Comparison of ENCODE assay signal across 11 cellular contexts in the genomic region with DNA sequence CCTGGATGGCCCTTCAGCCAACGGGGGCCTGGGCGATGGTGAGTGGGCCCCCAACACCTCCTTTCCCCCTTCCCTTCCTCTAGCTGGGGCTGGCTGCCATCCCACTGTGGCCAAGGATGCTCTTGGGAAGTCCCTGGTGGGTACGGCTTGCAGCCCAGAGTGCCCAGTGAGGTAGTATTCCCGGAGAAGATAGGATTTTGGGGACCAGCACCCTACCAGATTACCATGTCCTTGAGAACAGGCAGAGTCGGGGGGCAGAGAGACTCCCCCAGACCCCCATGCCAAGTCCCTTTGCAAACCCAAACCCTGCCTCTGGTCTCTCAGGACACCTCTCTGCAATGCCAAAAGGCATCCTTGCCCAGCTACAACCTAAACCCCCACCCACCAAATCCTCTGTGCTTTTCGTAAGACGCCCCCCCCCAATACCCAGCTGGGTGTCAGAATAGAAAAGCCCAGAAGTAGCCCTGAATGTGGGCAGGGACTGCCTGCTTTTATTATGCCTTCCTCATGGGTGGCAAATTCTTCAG. TPM values are rescaled to one million over a fixed set of nuclear protein-coding genes. Genes with fewer than 3 reads are reported as not detected.
DNase-seq lines count a peak whose midpoint lies in the region; TF ChIP-seq lines count a peak whose summit lies in the region.
"Had no signal": no experiment of that assay in that cellular context is flagged by ENCODE, and none has a peak within 500 bp of the region (broad histone marks: within the 10 kb centered on the region; RNA-seq: fewer than 3 reads in every experiment).

No MANE protein-coding gene starts in this region.

- intact Hi-C loops in transverse colon (cut with DNase I; ENCODE audit: low total_unique reads): no loop called here

- 71 to 100% methylated on average over 2 to 7 of the region's 7 CpGs for WGBS in endodermal cell (ENCODE audit: insufficient coverage in 1 of 2, insufficient read length in 1 of 2), 2 experiments
- WGBS in transverse colon (ENCODE audit: low coverage in 1 of 2), 2 donors: 19% methylated on average over 7 of the region's 7 CpGs; no CpG with 5 or more reads in 1 of the 2 donors

- no peaks in the 10 kb centered on the region for H3K36me3 Mint-ChIP-seq in endodermal cell (ENCODE audit: low read depth)
- H3K36me3 Mint-ChIP-seq: activated naive CD4-positive, alpha-beta T cell treated with anti-CD3 and anti-CD28 coated beads, Interleukin-2, amount 50 U/mL, for 24 hours had no signal

- in situ Hi-C loops in transverse colon (cut with MboI; ENCODE audit: low pct_ligation_motif_present in 1 of 4, low pct_unique_long_range_greater_than_20kb in 1 of 4, low sequenced_read_pairs in 3 of 4): loop anchor here in 1 of 4 donors (25.0 kb wide), 1 partner anchor 189 kb away; the partner anchor contains the start of gene PNMA8B

- H3K9me3 Mint-ChIP-seq in endodermal cell: no peaks in the 10 kb centered on the region
- H3K9me3 Mint-ChIP-seq: activated naive CD4-positive, alpha-beta T cell treated with anti-CD3 and anti-CD28 coated beads, Interleukin-2, amount 50 U/mL, for 24 hours; neural crest cell had no signal

- H3K9ac ChIP-seq in endodermal cell (ENCODE audit: extremely low read depth, low read length, poor library complexity, severe bottlenecking) (no peak overlapping the region), mucosa of stomach (ENCODE audit: low read length) (peak overlapping the region; percentile 73)

- no peaks in the 10 kb centered on the region for H3K27me3 ChIP-seq in endodermal cell (ENCODE audit: control insufficient read depth, insufficient read depth, low read length, poor library complexity, severe bottlenecking)
- no peaks in the 10 kb centered on the region for H3K27me3 ChIP-seq in mucosa of stomach (ENCODE audit: control insufficient read depth, insufficient read depth, low read length)
- H3K27me3 ChIP-seq in transverse colon: no peaks in the 10 kb centered on the region

- peaks cover 8% of the 10 kb centered on the region for H3K4me1 Mint-ChIP-seq in endodermal cell
- H3K4me1 Mint-ChIP-seq: activated naive CD4-positive, alpha-beta T cell treated with anti-CD3 and anti-CD28 coated beads, Interleukin-2, amount 50 U/mL, for 24 hours had no signal

- H3K9me3 ChIP-seq in endodermal cell (ENCODE audit: control insufficient read depth, low read length) (no peaks in the 10 kb centered on the region), mucosa of stomach (ENCODE audit: control insufficient read depth, low read length) (no peaks in the 10 kb centered on the region), transverse colon (no peaks in the 10 kb centered on the region)

- H3K36me3 ChIP-seq in endodermal cell (ENCODE audit: control insufficient read depth, insufficient read depth, low read length) (no peaks in the 10 kb centered on the region), mucosa of stomach (ENCODE audit: control insufficient read depth, insufficient read depth, low read length) (no peaks in the 10 kb centered on the region), transverse colon (no peaks in the 10 kb centered on the region)

- H3K4me1 ChIP-seq in endodermal cell (ENCODE audit: control insufficient read depth, insufficient read depth, low read length) (peaks cover 4% of the 10 kb centered on the region), mucosa of stomach (ENCODE audit: control insufficient read depth, insufficient read depth, low read length) (peaks cover 67% of the 10 kb centered on the region), transverse colon (peaks cover 46 to 71% (median 67%) of the 10 kb centered on the region in 4 donors)

- no peak overlapping the region for H3K4me3 Mint-ChIP-seq in endodermal cell
- H3K4me3 Mint-ChIP-seq: activated naive CD4-positive, alpha-beta T cell treated with anti-CD3 and anti-CD28 coated beads, Interleukin-2, amount 50 U/mL, for 24 hours; neural crest cell had no signal

- TF ChIP-seq CTCF in endodermal cell (conservative IDR thresholded peaks at IDR 0.05): no peak
- TF ChIP-seq CTCF in transverse colon (IDR thresholded peaks at IDR 0.05): no peak

- DNase-seq in DMS 273 (lab: John Stamatoyannopoulos, UW; ENCODE audit: unreplicated experiment) (peak; percentile 56), DMS 273 treated with DMSO at 0.1 percent for 48 hours (lab: John Stamatoyannopoulos, UW) (no peak), endodermal cell (peak; percentile 52), transverse colon (no peak), middle frontal gyrus (ENCODE audit: extremely low spot score, low spot score) (no peak), RPMI8226 (no peak), cortex of kidney (lab: John Stamatoyannopoulos, UW) (no peak)
- DNase-seq: activated CD4-positive, CD25-positive, alpha-beta regulatory T cell treated with anti-CD3 and anti-CD28 coated beads, Interleukin-2, amount 50 U/mL, for 72 hours had no signal

- TF ChIP-seq EP300 in transverse colon (IDR thresholded peaks at IDR 0.05; ENCODE audit: low read depth): no peak

- TF ChIP-seq POLR2A in transverse colon (IDR thresholded peaks at IDR 0.05): no peak

- H3K4me3 ChIP-seq in endodermal cell (ENCODE audit: low read length) (no peak overlapping the region), mucosa of stomach (ENCODE audit: low read length) (peak overlapping the region; percentile 6), transverse colon (peak overlapping the region; percentile 30 to 51 (median 35))

- H3K27me3 Mint-ChIP-seq in endodermal cell (ENCODE audit: insufficient read depth): peaks cover 17% of the 10 kb centered on the region

- H3K27ac ChIP-seq in endodermal cell (ENCODE audit: low read depth, low read length) (no peak overlapping the region), transverse colon (peak overlapping the region; percentile 88 to 95 (median 93))

- H3K27ac Mint-ChIP-seq in endodermal cell: no peak overlapping the region
- H3K27ac Mint-ChIP-seq: activated naive CD4-positive, alpha-beta T cell treated with anti-CD3 and anti-CD28 coated beads, Interleukin-2, amount 50 U/mL, for 24 hours had no signal

RNA-seq across cellular contexts. Expression of gene HIF3A, which starts 1.7 kb away (rescaled TPM):
- 10 to 100 TPM; 41.6 to 71.9 TPM for total RNA-seq in endodermal cell
- polyA plus RNA-seq in endodermal cell (2013, experiment 1 of 2): 19.4 TPM
- 18.3 TPM for polyA plus RNA-seq in endodermal cell (2013, experiment 2 of 2)
- 100 to 1,000 TPM in 2 of 4 donors, 10 to 100 TPM in 2; 37.7 to 227 (median 97.5) TPM for total RNA-seq in transverse colon

RNA-seq across cellular contexts. Expression of gene PPP5C, which starts 48.3 kb away (rescaled TPM):
- total RNA-seq in endodermal cell: 100 to 1,000 TPM; 101 to 112 TPM
- 81.4 TPM for polyA plus RNA-seq in endodermal cell (2013, experiment 1 of 2)
- 84.3 TPM for polyA plus RNA-seq in endodermal cell (2013, experiment 2 of 2)
- 100 to 1,000 TPM in 1 of 4 donors, 10 to 100 TPM in 3; 78.8 to 132 (median 96.8) TPM for total RNA-seq in transverse colon

Comparison
In these comparisons a context has a peak if more than half of its experiments do, and no peak if none do; other contexts are left out.
1. DNase-seq: peak in DMS 273 (single experiment) and endodermal cell (single experiment); none in DMS 273 treated with DMSO at 0.1 percent for 48 hours (single experiment), transverse colon (single experiment), middle frontal gyrus (single experiment), RPMI8226 (single experiment) and cortex of kidney (single experiment).